8 cellular contexts compared by ENCODE assay signal in the genomic region with DNA sequence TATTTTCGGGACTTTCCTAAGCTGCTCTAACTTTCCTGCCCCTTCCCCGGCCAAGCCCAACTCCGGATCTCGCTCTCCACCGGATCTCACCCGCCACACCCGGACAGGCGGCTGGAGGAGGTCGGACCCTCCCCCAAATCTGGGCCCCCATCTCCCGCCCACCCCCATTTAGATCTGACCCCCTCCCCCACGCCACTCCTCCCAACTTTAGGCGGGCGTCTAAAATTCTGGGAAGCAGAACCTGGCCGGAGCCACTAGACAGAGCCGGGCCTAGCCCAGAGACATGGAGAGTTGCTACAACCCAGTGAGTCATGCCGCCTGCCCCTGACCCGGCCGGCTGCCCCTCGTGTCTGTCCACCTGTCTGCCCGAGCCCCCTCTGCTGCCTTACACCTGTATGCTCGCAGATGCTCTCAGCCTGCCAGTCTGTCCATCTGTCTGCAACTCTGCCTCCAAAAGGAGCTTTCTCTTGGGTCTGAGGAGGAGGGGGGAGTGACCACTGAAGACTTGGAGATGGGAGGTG. TPM values are rescaled to one million over a fixed set of nuclear protein-coding genes. Genes with fewer than 3 reads are reported as not detected.
A peak's percentile ranks its signal among the peaks of the same experiment; 100 is the strongest.
DNase-seq lines count a peak whose midpoint lies in the region; ATAC-seq and TF ChIP-seq lines count a peak whose summit lies in the region.

A gene (plus strand): TSS at position 29 of the 521 bp plus-strand sequence. CDS start 255 bp downstream, at position 284.

- peak within 1 kb of the TSS; percentile 56; the same call in 1 of the 2 replicates for H3K27ac ChIP-seq in HUES6 (ENCODE audit: low read depth, low read length)
- peak within 1 kb of the TSS; percentile 90 to 94 for H3K27ac ChIP-seq in testis

- no peak for TF ChIP-seq POLR2A in testis (IDR thresholded peaks at IDR 0.05)

- intact Hi-C loops in left colon (cut with DNase I, micrococcal nuclease) (no loop called here), testis (cut with DNase I; ENCODE audit: low total_unique reads) (no loop called here)

- peaks cover 4% of the 10 kb centered on the region for H3K36me3 Mint-ChIP-seq in brain

- peaks cover 23% of the 10 kb centered on the region for H3K27me3 Mint-ChIP-seq in brain

- peaks cover 0 to 1% (median 0%) of the 10 kb centered on the region in 5 experiments for H3K9me3 Mint-ChIP-seq in brain

- peaks cover 30% of the 10 kb centered on the region for H3K4me1 Mint-ChIP-seq in brain

- H3K36me3 ChIP-seq in HUES6 (ENCODE audit: control insufficient read depth, insufficient read depth, low read length): peaks cover 20% of the 10 kb centered on the region; the same call in 1 of the 2 replicates
- H3K36me3 ChIP-seq in testis (ENCODE audit: low read depth, missing control alignments): no peaks in the 10 kb centered on the region

- DNase-seq in A172 (ENCODE audit: low spot score) (peak; percentile 44), left colon (no peak), testis (no peak), T1000 (lab: John Stamatoyannopoulos, UW) (no peak), activated gamma-delta T cell (lab: John Stamatoyannopoulos, UW) (no peak)

- peaks cover 32% of the 10 kb centered on the region for H3K27me3 ChIP-seq in HUES6 (ENCODE audit: control insufficient read depth, insufficient read depth, low read length)
- no peaks in the 10 kb centered on the region for H3K27me3 ChIP-seq in testis

- H3K4me1 ChIP-seq in HUES6 (ENCODE audit: control insufficient read depth, insufficient read depth, low read length) (peaks cover 41% of the 10 kb centered on the region), testis (peaks cover 18% of the 10 kb centered on the region)

- peak within 1 kb of the TSS; percentile 48 to 92 (median 69) for H3K27ac Mint-ChIP-seq in brain

- peak within 1 kb of the TSS; percentile 81 for H3K4me3 ChIP-seq in HUES6 (ENCODE audit: low read depth, low read length)
- H3K4me3 ChIP-seq in testis: peak within 1 kb of the TSS; percentile 65 to 76

- no peaks in the 10 kb centered on the region for H3K9me3 ChIP-seq in HUES6 (ENCODE audit: control insufficient read depth, insufficient read depth, low read depth, low read length)
- no peaks in the 10 kb centered on the region for H3K9me3 ChIP-seq in testis

- peak within 1 kb of the TSS; percentile 86 for H3K9ac ChIP-seq in HUES6 (ENCODE audit: low read length)

- 0 to 1% methylated on average over 9 to 20 of the region's 21 CpGs for WGBS in testis, 2 donors

- no peak for TF ChIP-seq CTCF in brain (conservative IDR thresholded peaks at IDR 0.05)
- no peak for TF ChIP-seq CTCF in testis (IDR thresholded peaks at IDR 0.05)

- ATAC-seq in left colon (no peak), GM18511 (IDR thresholded peaks at IDR 0.05; ENCODE audit: unreplicated experiment) (no peak)

- peak within 1 kb of the TSS; percentile 87 to 95 (median 90) for H3K4me3 Mint-ChIP-seq in brain

RNA-seq across cellular contexts. Expression of the gene that starts here (rescaled TPM):
- total RNA-seq in A172 (2014; rRNA removed; shearing (Covaris generic)): 60.9 and 63.0 TPM in 2 replicates
- 6.8 TPM for polyA plus RNA-seq in brain (ENCODE audit: insufficient read depth, low read depth, low replicate concordance)
- 10 to 100 TPM; 17.0 to 37.6 TPM for total RNA-seq in left colon
- total RNA-seq in testis: 10 to 100 TPM; 25.2 to 42.7 TPM
- polyA plus RNA-seq in testis (ENCODE audit: insufficient read depth, low read depth, low replicate concordance): 18.4 TPM
